ENCODE assay signal across 9 cellular contexts in the genomic region with DNA sequence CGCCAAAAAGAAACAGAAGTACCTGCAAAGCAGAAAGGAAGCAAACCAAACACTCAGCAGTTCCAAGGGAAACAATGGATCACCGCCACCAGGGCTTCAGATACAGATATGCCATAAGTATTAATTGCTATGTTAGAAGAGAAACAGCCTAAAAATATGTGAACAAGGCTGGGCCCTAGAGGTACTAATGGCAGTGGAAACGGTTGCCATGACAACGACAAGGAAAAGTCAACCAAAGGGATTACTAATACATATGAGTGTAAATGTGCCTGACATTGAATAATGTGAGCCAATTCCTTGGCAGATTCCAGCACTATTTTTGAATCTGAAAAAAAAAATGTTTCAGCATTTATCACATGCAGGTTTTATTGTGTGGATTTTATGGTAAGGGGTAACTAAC.
"Had no signal": no experiment of that assay in that cellular context is flagged by ENCODE, and none has a peak within 500 bp of the region (broad histone marks: within the 10 kb centered on the region; RNA-seq: fewer than 3 reads in every experiment).

No MANE protein-coding gene starts in this region.

- DNase-seq: activated naive CD4-positive, alpha-beta T cell treated with anti-CD3 and anti-CD28 coated beads, Interleukin-2, amount 10 ng/mL, durations not matched to agents 7 days and 5 days; adrenal gland; effector memory CD4-positive, alpha-beta T cell; midbrain; stimulated activated CD4-positive, alpha-beta T cell treated with anti-CD3 and anti-CD28 coated beads, Interleukin-4, amount 100 ng/mL, for 4 hours had no signal

- H3K9me3 ChIP-seq: adrenal gland, vagina had no signal

- H3K4me1 ChIP-seq: adrenal gland, parathyroid adenoma, tibial nerve, vagina had no signal

- H3K4me3 ChIP-seq: adrenal gland, skin epidermis, tibial nerve, vagina had no signal

- H3K27me3 ChIP-seq: adrenal gland, tibial nerve, vagina had no signal

- H3K27ac ChIP-seq: adrenal gland, parathyroid adenoma, skin epidermis, tibial nerve, vagina had no signal

- H3K36me3 ChIP-seq: adrenal gland, tibial nerve, vagina had no signal
